Comparison of ENCODE assay signal across 21 cellular contexts in genomic region chr12:125218952-125219351, GRCh38. TPM values are rescaled to one million over a fixed set of nuclear protein-coding genes. Genes with fewer than 3 reads are reported as not detected.
"Had no signal": no experiment of that assay in that cellular context is flagged by ENCODE, and none has a peak within 500 bp of the region (broad histone marks: within the 10 kb centered on the region; RNA-seq: fewer than 3 reads in every experiment).

No MANE protein-coding gene starts in this region.

- H3K4me1 Mint-ChIP-seq: activated naive CD8-positive, alpha-beta T cell treated with anti-CD3 and anti-CD28 coated beads for 36 hours; memory B cell; stimulated activated memory B cell treated with anti-CD40 and anti-IgM and Interleukin-4, amounts not matched to agents 10 μg/mL and 1 μg/mL and 100 μg/mL, for 72 hours had no signal

- H3K4me3 Mint-ChIP-seq: activated naive CD8-positive, alpha-beta T cell treated with anti-CD3 and anti-CD28 coated beads for 36 hours; activated T-cell treated with anti-CD3 and anti-CD28 coated beads, Interleukin-2, amount 50 U/mL, for 4 hours; endodermal cell; memory B cell; natural killer cell treated with Interleukin-12 subunit alpha and Interleukin-12 subunit beta and Interleukin-15 and Interleukin-18, amount 100 ng/mL, for 72 hours; stimulated activated memory B cell treated with anti-CD40 and anti-IgM and Interleukin-4, amounts not matched to agents 10 μg/mL and 1 μg/mL and 100 μg/mL, for 72 hours had no signal

- H3K36me3 Mint-ChIP-seq: activated naive CD8-positive, alpha-beta T cell treated with anti-CD3 and anti-CD28 coated beads for 36 hours; memory B cell; natural killer cell treated with Interleukin-12 subunit alpha and Interleukin-12 subunit beta and Interleukin-15 and Interleukin-18, amount 100 ng/mL, for 72 hours; stimulated activated memory B cell treated with anti-CD40 and anti-IgM and Interleukin-4, amounts not matched to agents 10 μg/mL and 1 μg/mL and 100 μg/mL, for 72 hours had no signal

- DNase-seq: activated CD4-positive, alpha-beta T cell treated with anti-CD3 and anti-CD28 coated beads, Interleukin-2, amount 50 U/mL, for 48 hours; activated effector memory CD4-positive, alpha-beta T cell treated with anti-CD3 and anti-CD28 coated beads, Interleukin-2, amount 50 U/mL, for 16 hours; activated naive CD8-positive, alpha-beta T cell treated with anti-CD3 and anti-CD28 coated beads for 36 hours; activated T-cell treated with anti-CD3 and anti-CD28 coated beads, Interleukin-2, amount 50 U/mL, for 4 hours; anterior cingulate cortex; endodermal cell; gastrocnemius medialis; heart right ventricle; islet precursor cell; right cardiac atrium; spleen; stimulated activated CD4-positive, alpha-beta T cell treated with anti-CD3 and anti-CD28 coated beads, Interleukin-1b, Interleukin-23, amount 100 ng/mL, for 48 hours; transverse colon had no signal

- H3K9me3 Mint-ChIP-seq: activated naive CD8-positive, alpha-beta T cell treated with anti-CD3 and anti-CD28 coated beads for 36 hours; activated T-cell treated with anti-CD3 and anti-CD28 coated beads, Interleukin-2, amount 50 U/mL, for 4 hours; natural killer cell treated with Interleukin-12 subunit alpha and Interleukin-12 subunit beta and Interleukin-15 and Interleukin-18, amount 100 ng/mL, for 72 hours had no signal

- ATAC-seq: activated CD4-positive, CD25-positive, alpha-beta regulatory T cell treated with anti-CD3 and anti-CD28 coated beads, Interleukin-2, amount 50 U/mL, for 24 hours; activated T-cell treated with anti-CD3 and anti-CD28 coated beads, Interleukin-2, amount 50 U/mL, for 4 hours; esophagus mucosa; gastrocnemius medialis; heart right ventricle; left lobe of liver; right cardiac atrium; stimulated activated memory B cell treated with anti-CD40 and anti-IgM and Interleukin-4, amounts not matched to agents 10 μg/mL and 1 μg/mL and 100 μg/mL, for 72 hours had no signal

- H3K9me3 ChIP-seq: gastrocnemius medialis, transverse colon had no signal

- H3K27me3 ChIP-seq: gastrocnemius medialis had no signal

- H3K4me3 ChIP-seq: gastrocnemius medialis, heart right ventricle, spleen, transverse colon had no signal

- H3K27ac Mint-ChIP-seq: activated naive CD8-positive, alpha-beta T cell treated with anti-CD3 and anti-CD28 coated beads for 36 hours; endodermal cell; memory B cell; natural killer cell treated with Interleukin-12 subunit alpha and Interleukin-12 subunit beta and Interleukin-15 and Interleukin-18, amount 100 ng/mL, for 72 hours; progenitor cell of endocrine pancreas; stimulated activated memory B cell treated with anti-CD40 and anti-IgM and Interleukin-4, amounts not matched to agents 10 μg/mL and 1 μg/mL and 100 μg/mL, for 72 hours had no signal

- H3K27ac ChIP-seq: gastrocnemius medialis, heart right ventricle, spleen, transverse colon had no signal

- H3K4me1 ChIP-seq: gastrocnemius medialis, heart right ventricle, spleen, transverse colon had no signal

- H3K36me3 ChIP-seq: gastrocnemius medialis, heart right ventricle, spleen, transverse colon had no signal

RNA-seq across cellular contexts. Expression of gene TMEM132B, which starts 32.8 kb away (rescaled TPM):
- total RNA-seq: activated naive CD8-positive, alpha-beta T cell treated with anti-CD3 and anti-CD28 coated beads for 36 hours; natural killer cell treated with Interleukin-12 subunit alpha and Interleukin-12 subunit beta and Interleukin-15 and Interleukin-18, amount 100 ng/mL, for 72 hours; T-helper 2 cell treated with Interferon-gamma antibody and Interleukin-4, amounts not matched to agents 100 ng/mL and 5 ng/mL, for 36 hours had no signal
